ENCODE assay signal across 1 cellular context in the genomic region with DNA sequence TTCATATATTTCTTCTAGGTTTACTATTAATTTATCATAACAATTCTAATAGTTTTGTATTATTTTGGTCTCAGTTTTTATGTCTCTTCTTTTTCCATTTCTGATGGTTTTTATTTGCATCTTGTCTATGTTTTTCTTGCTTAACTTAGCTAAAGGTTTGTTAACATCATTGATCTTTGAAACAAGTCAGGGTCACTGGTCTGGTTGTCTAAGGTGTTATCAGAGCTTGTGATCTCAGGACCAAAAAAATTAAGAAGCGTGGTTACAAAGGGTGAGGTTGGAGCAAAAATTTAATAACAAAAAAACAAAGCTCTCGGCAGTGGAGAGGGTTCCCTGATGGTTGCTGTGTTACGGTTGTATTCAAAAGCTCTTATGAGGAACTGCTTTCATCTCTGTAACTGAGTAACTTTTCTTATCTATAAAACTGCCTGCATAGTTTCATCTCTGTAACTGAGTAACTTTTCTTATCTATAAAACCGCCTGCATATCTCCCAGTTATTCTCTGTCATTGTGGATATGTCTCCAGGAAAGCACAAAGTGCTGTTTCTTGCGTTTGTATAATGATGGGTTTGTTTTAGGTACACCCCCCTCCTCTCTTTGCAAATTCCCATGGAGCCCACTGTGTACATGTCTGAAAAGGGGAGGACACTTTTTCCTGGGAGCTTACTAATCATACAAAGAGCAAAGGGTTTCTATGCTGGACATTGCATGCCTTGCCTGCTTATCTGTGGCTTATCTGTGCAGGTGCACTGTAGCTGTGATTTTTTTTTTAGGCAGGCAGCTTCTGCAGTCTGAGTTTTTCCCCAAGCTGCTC.
A peak's percentile ranks its signal among the peaks of the same experiment; 100 is the strongest.
TF ChIP-seq lines count a peak whose summit lies in the region.

No MANE protein-coding gene starts in this region.

TF ChIP-seq in HepG2, 621 proteins besides CTCF, POLR2A, EP300 and RAD21 (continued from another document and continues in another):
- TF ChIP-seq, protein P1, sequence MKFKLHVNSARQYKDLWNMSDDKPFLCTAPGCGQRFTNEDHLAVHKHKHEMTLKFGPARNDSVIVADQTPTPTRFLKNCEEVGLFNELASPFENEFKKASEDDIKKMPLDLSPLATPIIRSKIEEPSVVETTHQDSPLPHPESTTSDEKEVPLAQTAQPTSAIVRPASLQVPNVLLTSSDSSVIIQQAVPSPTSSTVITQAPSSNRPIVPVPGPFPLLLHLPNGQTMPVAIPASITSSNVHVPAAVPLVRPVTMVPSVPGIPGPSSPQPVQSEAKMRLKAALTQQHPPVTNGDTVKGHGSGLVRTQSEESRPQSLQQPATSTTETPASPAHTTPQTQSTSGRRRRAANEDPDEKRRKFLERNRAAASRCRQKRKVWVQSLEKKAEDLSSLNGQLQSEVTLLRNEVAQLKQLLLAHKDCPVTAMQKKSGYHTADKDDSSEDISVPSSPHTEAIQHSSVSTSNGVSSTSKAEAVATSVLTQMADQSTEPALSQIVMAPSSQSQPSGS (CRISPR knock-in tag; IDR thresholded peaks at IDR 0.05) = peak; percentile 83
- 0 out of 2 replicates have a peak, but pooled peaks have one; percentile 81 for TF ChIP-seq TOE1 (CRISPR knock-in tag; IDR thresholded peaks at IDR 0.05)
- TF ChIP-seq, protein P2, sequence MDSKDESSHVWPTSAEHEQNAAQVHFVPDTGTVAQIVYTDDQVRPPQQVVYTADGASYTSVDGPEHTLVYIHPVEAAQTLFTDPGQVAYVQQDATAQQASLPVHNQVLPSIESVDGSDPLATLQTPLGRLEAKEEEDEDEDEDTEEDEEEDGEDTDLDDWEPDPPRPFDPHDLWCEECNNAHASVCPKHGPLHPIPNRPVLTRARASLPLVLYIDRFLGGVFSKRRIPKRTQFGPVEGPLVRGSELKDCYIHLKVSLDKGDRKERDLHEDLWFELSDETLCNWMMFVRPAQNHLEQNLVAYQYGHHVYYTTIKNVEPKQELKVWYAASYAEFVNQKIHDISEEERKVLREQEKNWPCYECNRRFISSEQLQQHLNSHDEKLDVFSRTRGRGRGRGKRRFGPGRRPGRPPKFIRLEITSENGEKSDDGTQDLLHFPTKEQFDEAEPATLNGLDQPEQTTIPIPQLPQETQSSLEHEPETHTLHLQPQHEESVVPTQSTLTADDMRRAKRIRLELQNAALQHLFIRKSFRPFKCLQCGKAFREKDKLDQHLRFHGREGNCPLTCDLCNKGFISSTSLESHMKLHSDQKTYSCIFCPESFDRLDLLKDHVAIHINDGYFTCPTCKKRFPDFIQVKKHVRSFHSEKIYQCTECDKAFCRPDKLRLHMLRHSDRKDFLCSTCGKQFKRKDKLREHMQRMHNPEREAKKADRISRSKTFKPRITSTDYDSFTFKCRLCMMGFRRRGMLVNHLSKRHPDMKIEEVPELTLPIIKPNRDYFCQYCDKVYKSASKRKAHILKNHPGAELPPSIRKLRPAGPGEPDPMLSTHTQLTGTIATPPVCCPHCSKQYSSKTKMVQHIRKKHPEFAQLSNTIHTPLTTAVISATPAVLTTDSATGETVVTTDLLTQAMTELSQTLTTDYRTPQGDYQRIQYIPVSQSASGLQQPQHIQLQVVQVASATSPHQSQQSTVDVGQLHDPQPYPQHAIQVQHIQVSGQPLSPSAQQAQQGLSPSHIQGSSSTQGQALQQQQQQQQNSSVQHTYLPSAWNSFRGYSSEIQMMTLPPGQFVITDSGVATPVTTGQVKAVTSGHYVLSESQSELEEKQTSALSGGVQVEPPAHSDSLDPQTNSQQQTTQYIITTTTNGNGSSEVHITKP (CRISPR knock-in tag; IDR thresholded peaks at IDR 0.05; ENCODE audit: low read depth) = peak; percentile 86
- TF ChIP-seq CBFB (CRISPR knock-in tag; IDR thresholded peaks at IDR 0.05) = peak; percentile 23; the same call in 1 of the 2 replicates
- no peak for TF ChIP-seq ZNF101 (CRISPR knock-in tag; IDR thresholded peaks at IDR 0.05; ENCODE audit: borderline replicate concordance, low read depth)
- no peak for TF ChIP-seq ZNF350 (CRISPR knock-in tag; IDR thresholded peaks at IDR 0.05; ENCODE audit: borderline replicate concordance, low read depth)
- TF ChIP-seq, protein P3, sequence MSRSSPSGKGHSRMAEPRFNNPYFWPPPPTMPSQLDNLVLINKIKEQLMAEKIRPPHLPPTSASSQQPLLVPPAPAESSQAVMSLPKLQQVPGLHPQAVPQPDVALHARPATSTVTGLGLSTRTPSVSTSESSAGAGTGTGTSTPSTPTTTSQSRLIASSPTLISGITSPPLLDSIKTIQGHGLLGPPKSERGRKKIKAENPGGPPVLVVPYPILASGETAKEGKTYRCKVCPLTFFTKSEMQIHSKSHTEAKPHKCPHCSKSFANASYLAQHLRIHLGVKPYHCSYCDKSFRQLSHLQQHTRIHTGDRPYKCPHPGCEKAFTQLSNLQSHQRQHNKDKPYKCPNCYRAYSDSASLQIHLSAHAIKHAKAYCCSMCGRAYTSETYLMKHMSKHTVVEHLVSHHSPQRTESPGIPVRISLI (CRISPR knock-in tag; IDR thresholded peaks at IDR 0.05; ENCODE audit: borderline replicate concordance) = peak; percentile 97
- TF ChIP-seq KDM2A (CRISPR knock-in tag; IDR thresholded peaks at IDR 0.05; ENCODE audit: borderline replicate concordance, low read depth) = no peak
- TF ChIP-seq, protein P4, sequence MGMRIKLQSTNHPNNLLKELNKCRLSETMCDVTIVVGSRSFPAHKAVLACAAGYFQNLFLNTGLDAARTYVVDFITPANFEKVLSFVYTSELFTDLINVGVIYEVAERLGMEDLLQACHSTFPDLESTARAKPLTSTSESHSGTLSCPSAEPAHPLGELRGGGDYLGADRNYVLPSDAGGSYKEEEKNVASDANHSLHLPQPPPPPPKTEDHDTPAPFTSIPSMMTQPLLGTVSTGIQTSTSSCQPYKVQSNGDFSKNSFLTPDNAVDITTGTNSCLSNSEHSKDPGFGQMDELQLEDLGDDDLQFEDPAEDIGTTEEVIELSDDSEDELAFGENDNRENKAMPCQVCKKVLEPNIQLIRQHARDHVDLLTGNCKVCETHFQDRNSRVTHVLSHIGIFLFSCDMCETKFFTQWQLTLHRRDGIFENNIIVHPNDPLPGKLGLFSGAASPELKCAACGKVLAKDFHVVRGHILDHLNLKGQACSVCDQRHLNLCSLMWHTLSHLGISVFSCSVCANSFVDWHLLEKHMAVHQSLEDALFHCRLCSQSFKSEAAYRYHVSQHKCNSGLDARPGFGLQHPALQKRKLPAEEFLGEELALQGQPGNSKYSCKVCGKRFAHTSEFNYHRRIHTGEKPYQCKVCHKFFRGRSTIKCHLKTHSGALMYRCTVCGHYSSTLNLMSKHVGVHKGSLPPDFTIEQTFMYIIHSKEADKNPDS (CRISPR knock-in tag; IDR thresholded peaks at IDR 0.05) = peak; percentile 98
- no peak for TF ChIP-seq ADNP (CRISPR knock-in tag; IDR thresholded peaks at IDR 0.05)
- TF ChIP-seq, protein P5, sequence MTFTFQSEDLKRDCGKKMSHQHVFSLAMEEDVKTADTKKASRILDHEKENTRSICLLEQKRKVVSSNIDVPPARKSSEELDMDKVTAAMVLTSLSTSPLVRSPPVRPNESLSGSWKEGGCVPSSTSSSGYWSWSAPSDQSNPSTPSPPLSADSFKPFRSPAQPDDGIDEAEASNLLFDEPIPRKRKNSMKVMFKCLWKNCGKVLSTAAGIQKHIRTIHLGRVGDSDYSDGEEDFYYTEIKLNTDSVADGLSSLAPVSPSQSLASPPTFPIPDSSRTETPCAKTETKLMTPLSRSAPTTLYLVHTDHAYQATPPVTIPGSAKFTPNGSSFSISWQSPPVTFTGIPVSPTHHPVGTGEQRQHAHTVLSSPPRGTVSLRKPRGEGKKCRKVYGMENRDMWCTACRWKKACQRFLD (CRISPR knock-in tag; IDR thresholded peaks at IDR 0.05; ENCODE audit: borderline replicate concordance) = no peak
- no peak for TF ChIP-seq SNRNP70 (IDR thresholded peaks at IDR 0.05; ENCODE audit: low read depth, low read length)
- TF ChIP-seq ZFP90 (CRISPR knock-in tag; IDR thresholded peaks at IDR 0.05; ENCODE audit: borderline replicate concordance) = no peak; the same call in 1 of the 2 replicates
- no peak for TF ChIP-seq SIN3A (IDR thresholded peaks at IDR 0.05; ENCODE audit: borderline replicate concordance, low read depth, low read length)
- no peak for TF ChIP-seq PTBP1 (IDR thresholded peaks at IDR 0.05; ENCODE audit: low read depth, low read length, poor library complexity, severe bottlenecking)
- no peak for TF ChIP-seq HNRNPLL (IDR thresholded peaks at IDR 0.05; ENCODE audit: low read depth, low read length, poor library complexity, severe bottlenecking)
- TF ChIP-seq ZNF552 (CRISPR knock-in tag; IDR thresholded peaks at IDR 0.05; ENCODE audit: borderline replicate concordance) = no peak
- TF ChIP-seq FOXA3 (CRISPR knock-in tag; IDR thresholded peaks at IDR 0.05) = peak; percentile 91
- 0 out of 4 replicates have a peak, but pooled peaks of 1 of the 2 experiments have one; percentile 9 for TF ChIP-seq NR2F1 (CRISPR knock-in tag; IDR thresholded peaks at IDR 0.05)
- no peak for TF ChIP-seq SRSF1 (optimal IDR thresholded peaks at IDR 0.05; ENCODE audit: low read depth, low read length)
- no peak for TF ChIP-seq PAWR (CRISPR knock-in tag; IDR thresholded peaks at IDR 0.05; ENCODE audit: borderline replicate concordance)
- peak; percentile 99 for TF ChIP-seq NFIC (IDR thresholded peaks at IDR 0.05; ENCODE audit: low read length)
- TF ChIP-seq ZNF337 (CRISPR knock-in tag; IDR thresholded peaks at IDR 0.05; ENCODE audit: borderline replicate concordance, low read depth) = no peak
- no peak for TF ChIP-seq SATB2 (CRISPR knock-in tag; IDR thresholded peaks at IDR 0.05)
- TF ChIP-seq NONO (IDR thresholded peaks at IDR 0.05) = no peak
- TF ChIP-seq NONO (CRISPR knock-in tag; conservative IDR thresholded peaks at IDR 0.05) = peak; percentile 60; the same call in 1 of the 2 replicates
- no peak for TF ChIP-seq MBNL3 (CRISPR knock-in tag; conservative IDR thresholded peaks at IDR 0.05)
- TF ChIP-seq, protein P6, sequence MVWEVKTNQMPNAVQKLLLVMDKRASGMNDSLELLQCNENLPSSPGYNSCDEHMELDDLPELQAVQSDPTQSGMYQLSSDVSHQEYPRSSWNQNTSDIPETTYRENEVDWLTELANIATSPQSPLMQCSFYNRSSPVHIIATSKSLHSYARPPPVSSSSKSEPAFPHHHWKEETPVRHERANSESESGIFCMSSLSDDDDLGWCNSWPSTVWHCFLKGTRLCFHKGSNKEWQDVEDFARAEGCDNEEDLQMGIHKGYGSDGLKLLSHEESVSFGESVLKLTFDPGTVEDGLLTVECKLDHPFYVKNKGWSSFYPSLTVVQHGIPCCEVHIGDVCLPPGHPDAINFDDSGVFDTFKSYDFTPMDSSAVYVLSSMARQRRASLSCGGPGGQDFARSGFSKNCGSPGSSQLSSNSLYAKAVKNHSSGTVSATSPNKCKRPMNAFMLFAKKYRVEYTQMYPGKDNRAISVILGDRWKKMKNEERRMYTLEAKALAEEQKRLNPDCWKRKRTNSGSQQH (CRISPR knock-in tag; IDR thresholded peaks at IDR 0.05; ENCODE audit: low read depth) = no peak
- TF ChIP-seq, protein P7, sequence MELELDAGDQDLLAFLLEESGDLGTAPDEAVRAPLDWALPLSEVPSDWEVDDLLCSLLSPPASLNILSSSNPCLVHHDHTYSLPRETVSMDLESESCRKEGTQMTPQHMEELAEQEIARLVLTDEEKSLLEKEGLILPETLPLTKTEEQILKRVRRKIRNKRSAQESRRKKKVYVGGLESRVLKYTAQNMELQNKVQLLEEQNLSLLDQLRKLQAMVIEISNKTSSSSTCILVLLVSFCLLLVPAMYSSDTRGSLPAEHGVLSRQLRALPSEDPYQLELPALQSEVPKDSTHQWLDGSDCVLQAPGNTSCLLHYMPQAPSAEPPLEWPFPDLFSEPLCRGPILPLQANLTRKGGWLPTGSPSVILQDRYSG (CRISPR knock-in tag; IDR thresholded peaks at IDR 0.05) = no peak
- TF ChIP-seq JDP2 (CRISPR knock-in tag; IDR thresholded peaks at IDR 0.05; ENCODE audit: borderline replicate concordance) = no peak
- peak; percentile 72 for TF ChIP-seq MEIS2 (CRISPR knock-in tag; IDR thresholded peaks at IDR 0.05)
- no peak for TF ChIP-seq NPAS2 (CRISPR knock-in tag; IDR thresholded peaks at IDR 0.05; ENCODE audit: borderline replicate concordance)
- TF ChIP-seq, protein P8, sequence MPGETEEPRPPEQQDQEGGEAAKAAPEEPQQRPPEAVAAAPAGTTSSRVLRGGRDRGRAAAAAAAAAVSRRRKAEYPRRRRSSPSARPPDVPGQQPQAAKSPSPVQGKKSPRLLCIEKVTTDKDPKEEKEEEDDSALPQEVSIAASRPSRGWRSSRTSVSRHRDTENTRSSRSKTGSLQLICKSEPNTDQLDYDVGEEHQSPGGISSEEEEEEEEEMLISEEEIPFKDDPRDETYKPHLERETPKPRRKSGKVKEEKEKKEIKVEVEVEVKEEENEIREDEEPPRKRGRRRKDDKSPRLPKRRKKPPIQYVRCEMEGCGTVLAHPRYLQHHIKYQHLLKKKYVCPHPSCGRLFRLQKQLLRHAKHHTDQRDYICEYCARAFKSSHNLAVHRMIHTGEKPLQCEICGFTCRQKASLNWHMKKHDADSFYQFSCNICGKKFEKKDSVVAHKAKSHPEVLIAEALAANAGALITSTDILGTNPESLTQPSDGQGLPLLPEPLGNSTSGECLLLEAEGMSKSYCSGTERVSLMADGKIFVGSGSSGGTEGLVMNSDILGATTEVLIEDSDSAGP (CRISPR knock-in tag; IDR thresholded peaks at IDR 0.05; ENCODE audit: borderline replicate concordance) = no peak
- TF ChIP-seq HMGA1 (CRISPR knock-in tag; conservative IDR thresholded peaks at IDR 0.05) = no peak
- TF ChIP-seq GABPA (IDR thresholded peaks at IDR 0.05; ENCODE audit: low read depth, low read length) = no peak
- TF ChIP-seq GABPA (CRISPR knock-in tag; IDR thresholded peaks at IDR 0.05; ENCODE audit: low read depth) = 0 out of 2 replicates have a peak, but pooled peaks have one; percentile 22
- TF ChIP-seq, protein P9, sequence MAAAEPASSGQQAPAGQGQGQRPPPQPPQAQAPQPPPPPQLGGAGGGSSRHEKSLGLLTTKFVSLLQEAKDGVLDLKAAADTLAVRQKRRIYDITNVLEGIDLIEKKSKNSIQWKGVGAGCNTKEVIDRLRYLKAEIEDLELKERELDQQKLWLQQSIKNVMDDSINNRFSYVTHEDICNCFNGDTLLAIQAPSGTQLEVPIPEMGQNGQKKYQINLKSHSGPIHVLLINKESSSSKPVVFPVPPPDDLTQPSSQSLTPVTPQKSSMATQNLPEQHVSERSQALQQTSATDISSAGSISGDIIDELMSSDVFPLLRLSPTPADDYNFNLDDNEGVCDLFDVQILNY (CRISPR knock-in tag; conservative IDR thresholded peaks at IDR 0.05) = no peak
- TF ChIP-seq, protein P10, sequence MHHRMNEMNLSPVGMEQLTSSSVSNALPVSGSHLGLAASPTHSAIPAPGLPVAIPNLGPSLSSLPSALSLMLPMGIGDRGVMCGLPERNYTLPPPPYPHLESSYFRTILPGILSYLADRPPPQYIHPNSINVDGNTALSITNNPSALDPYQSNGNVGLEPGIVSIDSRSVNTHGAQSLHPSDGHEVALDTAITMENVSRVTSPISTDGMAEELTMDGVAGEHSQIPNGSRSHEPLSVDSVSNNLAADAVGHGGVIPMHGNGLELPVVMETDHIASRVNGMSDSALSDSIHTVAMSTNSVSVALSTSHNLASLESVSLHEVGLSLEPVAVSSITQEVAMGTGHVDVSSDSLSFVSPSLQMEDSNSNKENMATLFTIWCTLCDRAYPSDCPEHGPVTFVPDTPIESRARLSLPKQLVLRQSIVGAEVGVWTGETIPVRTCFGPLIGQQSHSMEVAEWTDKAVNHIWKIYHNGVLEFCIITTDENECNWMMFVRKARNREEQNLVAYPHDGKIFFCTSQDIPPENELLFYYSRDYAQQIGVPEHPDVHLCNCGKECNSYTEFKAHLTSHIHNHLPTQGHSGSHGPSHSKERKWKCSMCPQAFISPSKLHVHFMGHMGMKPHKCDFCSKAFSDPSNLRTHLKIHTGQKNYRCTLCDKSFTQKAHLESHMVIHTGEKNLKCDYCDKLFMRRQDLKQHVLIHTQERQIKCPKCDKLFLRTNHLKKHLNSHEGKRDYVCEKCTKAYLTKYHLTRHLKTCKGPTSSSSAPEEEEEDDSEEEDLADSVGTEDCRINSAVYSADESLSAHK (CRISPR knock-in tag; IDR thresholded peaks at IDR 0.05; ENCODE audit: borderline replicate concordance) = no peak
- no peak for TF ChIP-seq RELA (CRISPR knock-in tag; IDR thresholded peaks at IDR 0.05)
- TF ChIP-seq MXD4 (CRISPR knock-in tag; IDR thresholded peaks at IDR 0.05) = no peak
- no peak for TF ChIP-seq NFE2L2 (IDR thresholded peaks at IDR 0.05; ENCODE audit: low read length)
